ENCODE assay signal across 2 cellular contexts in the genomic region with DNA sequence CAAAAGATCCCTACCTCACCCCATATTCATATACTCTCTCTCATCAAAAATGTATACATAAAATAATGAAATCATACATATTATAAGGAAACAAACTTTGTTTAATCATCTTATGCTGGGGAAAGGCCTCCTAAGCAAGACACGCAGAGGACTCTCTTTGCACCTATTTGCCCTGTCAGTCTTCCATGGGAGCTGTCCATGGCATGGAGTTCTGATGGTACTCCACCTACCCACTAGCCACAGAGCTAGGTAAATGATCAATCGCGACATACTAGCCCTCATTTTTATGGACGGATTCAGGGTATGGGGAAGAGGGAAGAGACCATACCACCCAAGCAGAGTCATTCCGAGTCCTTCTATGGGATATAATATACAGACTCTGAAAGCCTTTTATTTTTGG.
A peak's percentile ranks its signal among the peaks of the same experiment; 100 is the strongest.
TF ChIP-seq lines count a peak whose summit lies in the region.

No MANE protein-coding gene starts in this region.

TF ChIP-seq in liver, 16 proteins besides CTCF, POLR2A, EP300 and RAD21:
- TF ChIP-seq, protein P1, sequence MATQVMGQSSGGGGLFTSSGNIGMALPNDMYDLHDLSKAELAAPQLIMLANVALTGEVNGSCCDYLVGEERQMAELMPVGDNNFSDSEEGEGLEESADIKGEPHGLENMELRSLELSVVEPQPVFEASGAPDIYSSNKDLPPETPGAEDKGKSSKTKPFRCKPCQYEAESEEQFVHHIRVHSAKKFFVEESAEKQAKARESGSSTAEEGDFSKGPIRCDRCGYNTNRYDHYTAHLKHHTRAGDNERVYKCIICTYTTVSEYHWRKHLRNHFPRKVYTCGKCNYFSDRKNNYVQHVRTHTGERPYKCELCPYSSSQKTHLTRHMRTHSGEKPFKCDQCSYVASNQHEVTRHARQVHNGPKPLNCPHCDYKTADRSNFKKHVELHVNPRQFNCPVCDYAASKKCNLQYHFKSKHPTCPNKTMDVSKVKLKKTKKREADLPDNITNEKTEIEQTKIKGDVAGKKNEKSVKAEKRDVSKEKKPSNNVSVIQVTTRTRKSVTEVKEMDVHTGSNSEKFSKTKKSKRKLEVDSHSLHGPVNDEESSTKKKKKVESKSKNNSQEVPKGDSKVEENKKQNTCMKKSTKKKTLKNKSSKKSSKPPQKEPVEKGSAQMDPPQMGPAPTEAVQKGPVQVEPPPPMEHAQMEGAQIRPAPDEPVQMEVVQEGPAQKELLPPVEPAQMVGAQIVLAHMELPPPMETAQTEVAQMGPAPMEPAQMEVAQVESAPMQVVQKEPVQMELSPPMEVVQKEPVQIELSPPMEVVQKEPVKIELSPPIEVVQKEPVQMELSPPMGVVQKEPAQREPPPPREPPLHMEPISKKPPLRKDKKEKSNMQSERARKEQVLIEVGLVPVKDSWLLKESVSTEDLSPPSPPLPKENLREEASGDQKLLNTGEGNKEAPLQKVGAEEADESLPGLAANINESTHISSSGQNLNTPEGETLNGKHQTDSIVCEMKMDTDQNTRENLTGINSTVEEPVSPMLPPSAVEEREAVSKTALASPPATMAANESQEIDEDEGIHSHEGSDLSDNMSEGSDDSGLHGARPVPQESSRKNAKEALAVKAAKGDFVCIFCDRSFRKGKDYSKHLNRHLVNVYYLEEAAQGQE (IDR thresholded peaks at IDR 0.05) = peak; percentile 81
- no peak for TF ChIP-seq FOXA1 (IDR thresholded peaks at IDR 0.05)
- no peak for TF ChIP-seq NR2F2 (IDR thresholded peaks at IDR 0.05)
- no peak for TF ChIP-seq SP1 (IDR thresholded peaks at IDR 0.05)

TF ChIP-seq in GM12878, 131 proteins besides CTCF, POLR2A, EP300 and RAD21 (continued from another document):
- TF ChIP-seq ASH2L (IDR thresholded peaks at IDR 0.05; ENCODE audit: borderline replicate concordance, low read depth) (no peak), CREM (IDR thresholded peaks at IDR 0.05; ENCODE audit: low read depth) (no peak), HDAC6 (IDR thresholded peaks at IDR 0.05; ENCODE audit: unreplicated experiment) (no peak), SP1 (IDR thresholded peaks at IDR 0.05; ENCODE audit: low read depth, low read length) (no peak)
